In the genomic region with DNA sequence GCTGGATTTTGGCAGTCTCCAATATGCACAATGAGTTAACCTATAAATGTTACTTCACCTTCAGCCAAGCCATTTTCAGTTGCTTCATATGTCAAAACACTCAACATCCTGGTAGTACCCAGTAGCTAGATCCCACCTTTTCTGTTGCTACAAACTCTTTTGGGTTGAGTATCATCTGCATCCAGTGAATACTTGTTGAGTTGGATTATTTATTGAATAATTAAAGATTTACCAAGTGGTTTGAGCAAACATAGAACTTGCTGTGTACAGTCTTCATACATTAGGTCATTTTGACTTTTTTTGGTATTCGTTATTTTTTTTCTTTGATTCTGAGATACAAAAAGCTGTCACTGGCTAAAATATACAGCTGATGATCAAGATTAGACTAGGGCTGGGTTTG, we compare ENCODE assay signal across 23 cellular contexts.
DNase-seq lines count a peak whose midpoint lies in the region; ATAC-seq and TF ChIP-seq lines count a peak whose summit lies in the region.
"Had no signal": no experiment of that assay in that cellular context is flagged by ENCODE, and none has a peak within 500 bp of the region (broad histone marks: within the 10 kb centered on the region; RNA-seq: fewer than 3 reads in every experiment).

No MANE protein-coding gene starts in this region.

- POLR2A ChIA-PET in Caco-2 (lab: Charles Lee), result no interaction called here

- 96% methylated on average over 1 of the region's 1 CpG for WGBS in hepatocyte (ENCODE audit: low lambda C conversion rate, missing lambda C conversion rate)
- 88 to 96% (median 96%) methylated on average over 1 of the region's 1 CpG for WGBS in psoas muscle, 3 donors
- 73% methylated on average over 1 of the region's 1 CpG for WGBS in right cardiac atrium

- H3K9me3 ChIP-seq in Caco-2 (no peaks in the 10 kb centered on the region), hepatocyte (ENCODE audit: low read depth) (no peaks in the 10 kb centered on the region), psoas muscle (no peaks in the 10 kb centered on the region), right cardiac atrium (ENCODE audit: control insufficient read depth, low read length) (no peaks in the 10 kb centered on the region)
- H3K9me3 ChIP-seq: A549 had no signal

- peaks cover 29% of the 10 kb centered on the region for H3K79me2 ChIP-seq in hepatocyte

- no peak overlapping the region for H2AFZ ChIP-seq in hepatocyte

- no TSS peak for BruUV-seq in Caco-2 (replicated peaks; lab: Mats Ljungman, UMichigan)

- H3K36me3 ChIP-seq in Caco-2 (ENCODE audit: control insufficient read depth, insufficient read depth, low read length), result peaks cover 11% of the 10 kb centered on the region
- no peaks in the 10 kb centered on the region for H3K36me3 ChIP-seq in hepatocyte (replicated peaks; ENCODE audit: insufficient read depth, low read depth)
- peaks cover 25 to 90% of the 10 kb centered on the region in 2 donors for H3K36me3 ChIP-seq in psoas muscle (ENCODE audit: insufficient read depth in 1 of 2, low read depth in 1 of 2)

- H3K27me3 ChIP-seq in Caco-2 (replicated peaks; ENCODE audit: control insufficient read depth, insufficient read depth, low read length) (no peaks in the 10 kb centered on the region), hepatocyte (no peaks in the 10 kb centered on the region), psoas muscle (ENCODE audit: insufficient read depth in 3 of 3, low read length in 2 of 3) (no peaks in the 10 kb centered on the region), right cardiac atrium (ENCODE audit: control insufficient read depth, insufficient read depth) (no peaks in the 10 kb centered on the region)

- H3K9me3 Mint-ChIP-seq in Caco-2 (ENCODE audit: unreplicated experiment), result peaks cover 9% of the 10 kb centered on the region
- H3K9me3 Mint-ChIP-seq in chondrocyte (ENCODE audit: low read depth), result no peaks in the 10 kb centered on the region
- H3K9me3 Mint-ChIP-seq: CD8-positive, alpha-beta T cell had no signal

- no peak overlapping the region for H3K4me2 ChIP-seq in hepatocyte
- H3K4me2 ChIP-seq: A549 had no signal

- TF ChIP-seq CTCF in Caco-2 (IDR thresholded peaks at IDR 0.05; ENCODE audit: insufficient read depth in 1 of 2, low read depth in 1 of 2, low read length in 1 of 2, severe bottlenecking in 1 of 2, unreplicated experiment in 1 of 2) (no peak), NB4 (IDR thresholded peaks at IDR 0.05; ENCODE audit: low read depth, low read length) (no peak), hepatocyte (IDR thresholded peaks at IDR 0.05; ENCODE audit: poor library complexity) (no peak), psoas muscle (IDR thresholded peaks at IDR 0.05) (no peak), chondrocyte (IDR thresholded peaks at IDR 0.05) (no peak)

- H3K27ac Mint-ChIP-seq in Caco-2 (ENCODE audit: unreplicated experiment), result peak overlapping the region; percentile 75
- H3K27ac Mint-ChIP-seq in chondrocyte (ENCODE audit: unreplicated experiment), result no peak overlapping the region
- H3K27ac Mint-ChIP-seq: CD8-positive, alpha-beta T cell had no signal

- CTCF ChIA-PET in Caco-2 (lab: Charles Lee), result interaction anchor here (1.1 to 1.2 kb wide), 3 partner anchors 44 to 207 kb away, joined by 4 to 5 read pairs (median 5); a partner anchor contains a TSS

- intact Hi-C loops in Caco-2 (cut with micrococcal nuclease; ENCODE audit: unreplicated experiment) (loop anchor here (5.0 kb wide), 1 partner anchor 193 kb away; no protein-coding TSS in a partner anchor), psoas muscle (cut with DNase I) (loop anchor here in 1 of 2 donors (2.0 kb wide), 1 partner anchor 20 kb away; no protein-coding TSS in a partner anchor), right cardiac atrium (cut with DNase I) (loop anchor here in 1 of 4 donors (10.0 kb wide), 1 partner anchor 56 kb away; no protein-coding TSS in a partner anchor)

- H3K4me3 ChIP-seq in Caco-2 (ENCODE audit: low read depth, low read length) (no peak overlapping the region), NB4 (ENCODE audit: low read depth, low read length) (no peak overlapping the region), hepatocyte (no peak overlapping the region), psoas muscle (no peak overlapping the region), right cardiac atrium (ENCODE audit: low read length) (no peak overlapping the region)
- H3K4me3 ChIP-seq: A549 had no signal

- no peaks in the 10 kb centered on the region for H4K20me1 ChIP-seq in hepatocyte (ENCODE audit: insufficient read depth, poor library complexity, severe bottlenecking)

- H3K27me3 Mint-ChIP-seq in Caco-2 (ENCODE audit: insufficient read depth, unreplicated experiment) (no peaks in the 10 kb centered on the region), chondrocyte (ENCODE audit: low read depth) (no peaks in the 10 kb centered on the region)

- H3K4me1 ChIP-seq in Caco-2, result peaks cover 97% of the 10 kb centered on the region
- H3K4me1 ChIP-seq in hepatocyte (ENCODE audit: insufficient read depth), result peaks cover 53% of the 10 kb centered on the region
- H3K4me1 ChIP-seq in psoas muscle, result peaks cover 40% of the 10 kb centered on the region
- H3K4me1 ChIP-seq in right cardiac atrium (ENCODE audit: control insufficient read depth, insufficient read depth, low read length), result no peaks in the 10 kb centered on the region

- H3K9me2 ChIP-seq in hepatocyte (replicated peaks; ENCODE audit: insufficient read depth), result no peaks in the 10 kb centered on the region

- ATAC-seq in psoas muscle, result no peak
- ATAC-seq in right cardiac atrium, result no peak
- ATAC-seq: A549; CD8-positive, alpha-beta T cell had no signal

- H3K4me3 Mint-ChIP-seq in Caco-2 (ENCODE audit: unreplicated experiment), result no peak overlapping the region
- H3K4me3 Mint-ChIP-seq in chondrocyte (ENCODE audit: unreplicated experiment), result no peak overlapping the region
- H3K4me3 Mint-ChIP-seq: CD8-positive, alpha-beta T cell had no signal

- H3K27ac ChIP-seq in hepatocyte (peak overlapping the region; percentile 70), psoas muscle (peak overlapping the region; percentile 4), right cardiac atrium (ENCODE audit: low read length) (no peak overlapping the region)
- H3K27ac ChIP-seq: A549, C4-2B, RWPE1 had no signal

- H3K36me3 Mint-ChIP-seq in Caco-2 (ENCODE audit: insufficient read depth, unreplicated experiment), result peaks cover 76% of the 10 kb centered on the region
- H3K36me3 Mint-ChIP-seq in chondrocyte (ENCODE audit: low read depth), result peaks cover 47% of the 10 kb centered on the region
- H3K36me3 Mint-ChIP-seq: CD8-positive, alpha-beta T cell had no signal

- DNase-seq in Caco-2, result no peak
- DNase-seq in NB4 (ENCODE audit: low read depth), result peak; percentile 7
- no peak for DNase-seq in hepatocyte (ENCODE audit: low spot score)
- DNase-seq in psoas muscle, result no peak
- DNase-seq in right cardiac atrium, result no peak
- DNase-seq in activated CD8-positive, alpha-beta memory T cell treated with anti-CD3 and anti-CD28 coated beads, Interleukin-2, amount 50 U/mL, for 4 hours, result no peak
- DNase-seq in chondrocyte (ENCODE audit: low spot score), result no peak
- DNase-seq: Calu3; CD8-positive, alpha-beta T cell; DMS79 treated with DMSO at 0.1 percent for 48 hours; GF-D8; KBM-7; MV-4-11; NCI-H1105 treated with DMSO at 0.1 percent for 48 hours; NCI-H146; NCI-H2029; NCI-H446; NCI-H524 treated with DMSO at 0.1 percent for 48 hours; NCI-H774; SHP77 had no signal

- H3K4me1 Mint-ChIP-seq in Caco-2 (ENCODE audit: low read depth, unreplicated experiment), result peaks cover 61% of the 10 kb centered on the region
- peaks cover 23% of the 10 kb centered on the region for H3K4me1 Mint-ChIP-seq in chondrocyte (ENCODE audit: low read depth)

- TF ChIP-seq POLR2A in NB4 (IDR thresholded peaks at IDR 0.05; ENCODE audit: extremely low read depth, insufficient read length), result no peak
